In genomic region chr17:49414271-49414621, GRCh38 we compare ENCODE assay signal across 8 cellular contexts. TPM values are rescaled to one million over a fixed set of nuclear protein-coding genes. Genes with fewer than 3 reads are reported as not detected.
DNase-seq lines count a peak whose midpoint lies in the region; ATAC-seq and TF ChIP-seq lines count a peak whose summit lies in the region.

No MANE protein-coding gene starts in this region.

- H3K27ac ChIP-seq in right atrium auricular region: peak overlapping the region; percentile 36 to 59
- peak overlapping the region in 20 of 21 experiments; percentile 21 to 85 (median 70) for H3K27ac ChIP-seq in skin epidermis

- H3K36me3 ChIP-seq in right atrium auricular region: peaks cover 39% of the 10 kb centered on the region

- peaks cover 0 to 16% of the 10 kb centered on the region in 2 donors for H3K4me1 ChIP-seq in right atrium auricular region

- TF ChIP-seq CTCF in right atrium auricular region (IDR thresholded peaks at IDR 0.05): no peak

- H3K9me3 ChIP-seq in right atrium auricular region: no peaks in the 10 kb centered on the region

- no peak for DNase-seq in right atrium auricular region (ENCODE audit: low spot score)
- no peak for DNase-seq in NCI-H146 treated with DMSO at 0.1 percent for 48 hours (lab: John Stamatoyannopoulos, UW; ENCODE audit: unreplicated experiment)
- no peak for DNase-seq in AML-193 (lab: John Stamatoyannopoulos, UW)
- DNase-seq in hippocampal formation (lab: John Stamatoyannopoulos, UW): no peak

- no peaks in the 10 kb centered on the region for H3K27me3 ChIP-seq in right atrium auricular region

- peak overlapping the region; percentile 76 to 96 for H3K4me3 ChIP-seq in right atrium auricular region
- H3K4me3 ChIP-seq in skin epidermis: peak overlapping the region; percentile 71 to 96 (median 88)

- peak; percentile 8 for ATAC-seq in GM21423 (IDR thresholded peaks at IDR 0.05; ENCODE audit: unreplicated experiment)
- ATAC-seq in SK-N-SH treated with all-trans-retinoic acid at 6 μM for 48 hours: peak; percentile 14
- no peak for ATAC-seq in GM21390 (IDR thresholded peaks at IDR 0.05; ENCODE audit: unreplicated experiment)

TF ChIP-seq in SK-N-SH treated with all-trans-retinoic acid at 6 μM for 48 hours, 23 proteins besides CTCF, POLR2A, EP300 and RAD21:
- TF ChIP-seq CSDC2 (CRISPR knock-in tag; IDR thresholded peaks at IDR 0.05) (no peak), ZNF565 (CRISPR knock-in tag; conservative IDR thresholded peaks at IDR 0.05; ENCODE audit: low read depth) (no peak)
TF ChIP-seq in SK-N-SH treated with all-trans-retinoic acid at 6 μM for 48 hours: peak in this region for 0.

RNA-seq across cellular contexts. Expression of gene PHB1, which starts 0.4 kb away (rescaled TPM):
- 100 to 1,000 TPM; 108 to 123 TPM for total RNA-seq in right atrium auricular region

RNA-seq across cellular contexts. Expression of gene ZNF652, which starts 52.2 kb away (rescaled TPM):
- total RNA-seq in right atrium auricular region: 10 to 100 TPM; 24.6 to 25.4 TPM
